In the genomic region with DNA sequence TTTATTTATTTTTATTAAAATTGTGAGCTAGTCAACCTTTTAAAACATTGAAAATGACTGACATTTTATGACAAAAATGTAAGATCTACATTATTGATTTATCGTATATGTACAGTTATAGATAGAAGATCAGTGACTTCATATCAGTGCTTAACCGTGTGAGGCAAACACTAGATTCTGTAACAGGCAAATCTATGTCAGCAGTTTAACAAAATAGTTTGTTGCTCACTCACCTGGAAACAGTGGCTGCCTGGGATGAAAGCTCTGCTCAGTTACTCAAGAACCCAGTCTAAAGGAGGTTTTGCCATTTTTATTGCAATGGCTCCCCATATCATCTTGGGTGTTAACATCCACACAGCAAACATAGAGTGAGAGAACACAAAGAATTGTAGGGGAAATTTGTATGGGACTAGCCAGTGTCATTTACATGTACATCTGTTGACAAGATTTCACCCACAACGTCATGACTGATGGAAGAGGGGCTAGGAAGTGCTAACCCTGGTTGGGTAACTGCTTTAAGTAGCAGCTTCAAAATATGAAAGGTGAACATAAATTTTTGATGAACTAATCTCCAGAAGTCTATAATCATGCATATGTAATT, we compare ENCODE assay signal across 20 cellular contexts. TPM values are rescaled to one million over a fixed set of nuclear protein-coding genes. Genes with fewer than 3 reads are reported as not detected.
DNase-seq lines count a peak whose midpoint lies in the region; ATAC-seq and TF ChIP-seq lines count a peak whose summit lies in the region.
"Had no signal": no experiment of that assay in that cellular context is flagged by ENCODE, and none has a peak within 500 bp of the region (broad histone marks: within the 10 kb centered on the region; RNA-seq: fewer than 3 reads in every experiment).

No MANE protein-coding gene starts in this region.

- H3K79me1 ChIP-seq in IMR-90 (ENCODE audit: low read depth in 1 of 2, low read length in 2 of 2), result 0 out of 4 replicates have a peak, but pooled peaks cover 3 to 5% of the 10 kb centered on the region in 2 experiments

- H3K27ac ChIP-seq in IMR-90 (ENCODE audit: insufficient read depth, low read length) (no peak overlapping the region), caudate nucleus (ENCODE audit: low read depth, low read length) (no peak overlapping the region)
- H3K27ac ChIP-seq: esophagus squamous epithelium, spleen, thyroid gland had no signal

- no peak overlapping the region for H4K91ac ChIP-seq in IMR-90 (ENCODE audit: insufficient read depth, low read depth, low read length)

- no peak overlapping the region for H3K14ac ChIP-seq in IMR-90 (replicated peaks; ENCODE audit: low read depth, low read length)

- peaks cover 3% of the 10 kb centered on the region for H3K9me3 Mint-ChIP-seq in nephron progenitor cell
- H3K9me3 Mint-ChIP-seq: activated T-cell treated with anti-CD3 and anti-CD28 coated beads, Interleukin-2, amount 50 U/mL, for 4 hours; T-cell had no signal

- no CpG with 5 or more reads among the region's 3 CpGs for WGBS in IMR-90 (ENCODE audit: extremely low coverage in 2 of 2, insufficient read length in 1 of 2), 2 experiments

- dilution Hi-C loops in IMR-90 (cut with HindIII; ENCODE audit: low sequenced_read_pairs, unreplicated experiment), result no loop called here

- TF ChIP-seq CTCF in IMR-90 (conservative IDR thresholded peaks at IDR 0.05; ENCODE audit: low read depth, low read length), result no peak
- TF ChIP-seq CTCF in nephron progenitor cell (IDR thresholded peaks at IDR 0.05), result no peak

- no peak overlapping the region for H3K4me2 ChIP-seq in IMR-90 (ENCODE audit: low read depth, low read length)

- POLR2A ChIA-PET in IMR-90 (lab: Charles Lee; ENCODE audit: unreplicated experiment), result no interaction called here

- no peaks in the 10 kb centered on the region for H3K4me1 Mint-ChIP-seq in nephron progenitor cell
- H3K4me1 Mint-ChIP-seq: CD14-positive monocyte, T-cell had no signal

- no peak overlapping the region for H3K56ac ChIP-seq in IMR-90 (ENCODE audit: extremely low read depth, insufficient read depth, low read length)

- no peak overlapping the region for H4K8ac ChIP-seq in IMR-90 (ENCODE audit: low read depth in 2 of 2, low read length in 2 of 2)

- no peak overlapping the region for H3K18ac ChIP-seq in IMR-90 (ENCODE audit: low read depth, low read length)

- H2AK9ac ChIP-seq in IMR-90 (replicated peaks; ENCODE audit: low read depth, low read length, poor library complexity), result no peak overlapping the region

- no peaks in the 10 kb centered on the region for H4K20me1 ChIP-seq in IMR-90 (ENCODE audit: insufficient read depth, low read length)

- ATAC-seq in GM18868 (IDR thresholded peaks at IDR 0.05; ENCODE audit: unreplicated experiment) (peak; percentile 54), GM21381 (IDR thresholded peaks at IDR 0.05; ENCODE audit: unreplicated experiment) (peak; percentile 32), HG02938 (IDR thresholded peaks at IDR 0.05; ENCODE audit: unreplicated experiment) (peak; percentile 39), IMR-90 (ENCODE audit: low read depth) (no peak)
- ATAC-seq: activated T-cell treated with anti-CD3 and anti-CD28 coated beads, Interleukin-2, amount 50 U/mL, for 4 hours; PC-3; T-cell had no signal

- H2AFZ ChIP-seq in IMR-90 (replicated peaks; ENCODE audit: low read length, poor library complexity), result no peak overlapping the region

- H3K9me1 ChIP-seq in IMR-90 (ENCODE audit: insufficient read depth, low read length), result 0 out of 2 replicates have a peak, but pooled peaks cover 2% of the 10 kb centered on the region

- H3K4me3 ChIP-seq in IMR-90 (ENCODE audit: insufficient read depth, low read depth, low read length), result no peak overlapping the region
- H3K4me3 ChIP-seq: esophagus squamous epithelium, spleen, thyroid gland had no signal

- H3K27me3 ChIP-seq in IMR-90 (ENCODE audit: control insufficient read depth, insufficient read depth, low read length), result no peaks in the 10 kb centered on the region
- H3K27me3 ChIP-seq: esophagus squamous epithelium, spleen, thyroid gland had no signal

- no peaks in the 10 kb centered on the region for H3K9me3 ChIP-seq in IMR-90 (ENCODE audit: control insufficient read depth, insufficient read depth, low read length)
- H3K9me3 ChIP-seq: esophagus squamous epithelium, spleen, thyroid gland had no signal

- no peaks in the 10 kb centered on the region for H3K27me3 Mint-ChIP-seq in nephron progenitor cell (ENCODE audit: low read depth, poor library complexity)

- peaks cover 9% of the 10 kb centered on the region for H3K4me1 ChIP-seq in IMR-90 (ENCODE audit: control insufficient read depth, insufficient read depth, low read length)
- H3K4me1 ChIP-seq: esophagus squamous epithelium, spleen, thyroid gland had no signal

- H2AK5ac ChIP-seq in IMR-90 (ENCODE audit: low read depth, low read length), result no peak overlapping the region

- no peaks in the 10 kb centered on the region for H3K36me3 Mint-ChIP-seq in nephron progenitor cell (ENCODE audit: low read depth)
- H3K36me3 Mint-ChIP-seq: CD14-positive monocyte, T-cell had no signal

- peak overlapping the region; percentile 41; the same call in 1 of the 2 replicates for H2BK20ac ChIP-seq in IMR-90 (ENCODE audit: low read depth, low read length)

- no peak overlapping the region for H2BK5ac ChIP-seq in IMR-90 (ENCODE audit: low read depth, low read length, poor library complexity, severe bottlenecking)

- in situ Hi-C loops in IMR-90 (cut with MboI; ENCODE audit: low sequenced_read_pairs), result no loop called here

- no peak overlapping the region for H3K9ac ChIP-seq in IMR-90 (ENCODE audit: low read depth, low read length)

- no peak for DNase-seq in IMR-90
- no peak for DNase-seq in caudate nucleus (lab: John Stamatoyannopoulos, UW)
- DNase-seq in NCI-H128 (lab: John Stamatoyannopoulos, UW; ENCODE audit: unreplicated experiment), result no peak
- DNase-seq in stimulated activated CD4-positive, alpha-beta T cell treated with anti-CD3 and anti-CD28 coated beads, Interleukin-4, amount 100 ng/mL, for 1 hour, result no peak
- DNase-seq in nephron progenitor cell, result no peak
- DNase-seq: activated CD4-positive, alpha-beta T cell treated with anti-CD3 and anti-CD28 coated beads for 48 hours; activated T-cell treated with anti-CD3 and anti-CD28 coated beads, Interleukin-2, amount 50 U/mL, for 4 hours; amniotic stem cell; esophagus squamous epithelium; GOT3; MM.1S; PC-3; spleen; T-cell had no signal

- no peak overlapping the region for H3K23ac ChIP-seq in IMR-90 (ENCODE audit: low read depth, low read length)

- H2BK120ac ChIP-seq in IMR-90 (ENCODE audit: low read depth, low read length), result no peak overlapping the region

- no TSS peak for BruUV-seq in IMR-90 (replicated peaks; lab: Mats Ljungman, UMichigan)

- no peak overlapping the region for H4K5ac ChIP-seq in IMR-90 (ENCODE audit: low read depth, low read length)

- peaks cover 2% of the 10 kb centered on the region; the same call in 1 of the 2 replicates for H3K36me3 ChIP-seq in IMR-90 (ENCODE audit: control insufficient read depth, insufficient read depth, low read length)
- H3K36me3 ChIP-seq: esophagus squamous epithelium, spleen, thyroid gland had no signal

- intact Hi-C loops in IMR-90 (cut with micrococcal nuclease), result no loop called here

- TF ChIP-seq POLR2A in IMR-90 (IDR thresholded peaks at IDR 0.05; ENCODE audit: low read depth, low read length), result no peak

- CTCF ChIA-PET in IMR-90 (lab: Yijun Ruan, JAX), result no interaction called here

- no peak for TF ChIP-seq RAD21 in IMR-90 (IDR thresholded peaks at IDR 0.05; ENCODE audit: low read length)

- H2BK15ac ChIP-seq in IMR-90 (ENCODE audit: low read depth, low read length), result no peak overlapping the region

- H3K4ac ChIP-seq in IMR-90 (ENCODE audit: low read depth, low read length), result no peak overlapping the region

- no peak overlapping the region for H3K27ac Mint-ChIP-seq in nephron progenitor cell
- H3K27ac Mint-ChIP-seq: CD14-positive monocyte, T-cell had no signal

- no peak overlapping the region for H3K4me3 Mint-ChIP-seq in nephron progenitor cell
- H3K4me3 Mint-ChIP-seq: activated T-cell treated with anti-CD3 and anti-CD28 coated beads, Interleukin-2, amount 50 U/mL, for 4 hours; CD14-positive monocyte; T-cell had no signal

TF ChIP-seq in IMR-90, 13 proteins besides CTCF, POLR2A, EP300 and RAD21 (continues in another document):
- TF ChIP-seq MAZ (IDR thresholded peaks at IDR 0.05; ENCODE audit: borderline replicate concordance, low read depth, low read length) (no peak), CHD1 (IDR thresholded peaks at IDR 0.05; ENCODE audit: low read depth, low read length) (no peak), RCOR1 (IDR thresholded peaks at IDR 0.05; ENCODE audit: insufficient replicate concordance, low read length) (no peak), MXI1 (IDR thresholded peaks at IDR 0.05; ENCODE audit: borderline replicate concordance, low read depth, low read length) (no peak), USF2 (IDR thresholded peaks at IDR 0.05; ENCODE audit: low read depth, low read length) (no peak), RFX5 (IDR thresholded peaks at IDR 0.05; ENCODE audit: low read depth, low read length) (no peak), BHLHE40 (IDR thresholded peaks at IDR 0.05; ENCODE audit: low read depth, low read length) (no peak), CEBPB (IDR thresholded peaks at IDR 0.05; ENCODE audit: low read depth, low read length) (no peak), FOS (IDR thresholded peaks at IDR 0.05; ENCODE audit: low read depth, low read length) (no peak), SMC3 (IDR thresholded peaks at IDR 0.05; ENCODE audit: low read depth, low read length) (no peak), MAFK (IDR thresholded peaks at IDR 0.05; ENCODE audit: low read depth, low read length) (no peak)
- TF ChIP-seq, protein P1, sequence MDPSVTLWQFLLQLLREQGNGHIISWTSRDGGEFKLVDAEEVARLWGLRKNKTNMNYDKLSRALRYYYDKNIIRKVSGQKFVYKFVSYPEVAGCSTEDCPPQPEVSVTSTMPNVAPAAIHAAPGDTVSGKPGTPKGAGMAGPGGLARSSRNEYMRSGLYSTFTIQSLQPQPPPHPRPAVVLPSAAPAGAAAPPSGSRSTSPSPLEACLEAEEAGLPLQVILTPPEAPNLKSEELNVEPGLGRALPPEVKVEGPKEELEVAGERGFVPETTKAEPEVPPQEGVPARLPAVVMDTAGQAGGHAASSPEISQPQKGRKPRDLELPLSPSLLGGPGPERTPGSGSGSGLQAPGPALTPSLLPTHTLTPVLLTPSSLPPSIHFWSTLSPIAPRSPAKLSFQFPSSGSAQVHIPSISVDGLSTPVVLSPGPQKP (IDR thresholded peaks at IDR 0.05; ENCODE audit: borderline replicate concordance, low read depth, low read length), result no peak

RNA-seq across cellular contexts. Expression of gene SGCD, which starts 49.0 kb away (rescaled TPM):
- total RNA-seq in IMR-90 (2012; rRNA removed), result 10.6 TPM in 2 replicates
- polyA plus RNA-seq in IMR-90 (2012; rRNA removed), result 4.7 and 5.8 TPM in 2 replicates
- 2.6 and 2.9 TPM in 2 replicates for polyA plus RNA-seq in IMR-90 (2012; cell fraction: cytosol; rRNA removed)
- polyA plus RNA-seq in IMR-90 (2012; cell fraction: nucleus; rRNA removed; ENCODE audit: low replicate concordance), result 1.2 and 6.8 TPM in 2 replicates
- total RNA-seq: G401 had no signal
- polyA plus RNA-seq: CD14-positive monocyte had no signal
